Comparison of ENCODE assay signal across 18 cellular contexts in the genomic region with DNA sequence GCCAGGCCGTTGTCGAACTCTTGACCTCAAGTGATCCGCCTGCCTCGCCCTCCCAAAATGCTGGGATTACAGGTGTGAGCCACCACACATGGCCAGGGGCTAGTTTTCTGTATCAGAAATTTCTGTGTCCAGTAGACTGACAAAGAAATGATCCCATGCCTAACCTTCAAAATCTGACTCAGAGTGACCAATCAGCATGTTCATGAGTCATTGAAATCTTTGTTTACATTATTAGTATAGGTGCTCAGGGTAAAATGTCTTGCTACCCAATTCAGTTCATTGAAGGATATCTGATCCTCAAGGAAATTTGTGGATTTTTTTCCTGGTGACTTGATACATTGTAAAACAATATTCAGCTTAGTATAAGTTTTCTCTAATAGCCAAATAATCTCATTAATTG. TPM values are rescaled to one million over a fixed set of nuclear protein-coding genes. Genes with fewer than 3 reads are reported as not detected.
DNase-seq lines count a peak whose midpoint lies in the region; ATAC-seq and TF ChIP-seq lines count a peak whose summit lies in the region.
"Had no signal": no experiment of that assay in that cellular context is flagged by ENCODE, and none has a peak within 500 bp of the region (broad histone marks: within the 10 kb centered on the region; RNA-seq: fewer than 3 reads in every experiment).

No MANE protein-coding gene starts in this region.

- intact Hi-C loops in PC-3 (cut with micrococcal nuclease), result no loop called here

- H3K4me2 ChIP-seq in PC-3 (ENCODE audit: low read length), result no peak overlapping the region

- no peaks in the 10 kb centered on the region for H3K9me3 ChIP-seq in PC-3 (ENCODE audit: low read length)
- no peaks in the 10 kb centered on the region for H3K9me3 ChIP-seq in Peyer's patch
- H3K9me3 ChIP-seq: gastroesophageal sphincter, right lobe of liver, upper lobe of right lung had no signal

- H3K36me3 ChIP-seq in PC-3 (ENCODE audit: low read depth, low read length) (no peaks in the 10 kb centered on the region), brain microvascular endothelial cell (replicated peaks) (no peaks in the 10 kb centered on the region), Peyer's patch (no peaks in the 10 kb centered on the region)
- H3K36me3 ChIP-seq: gastroesophageal sphincter, right lobe of liver, upper lobe of right lung, WERI-Rb-1 had no signal

- ATAC-seq in PC-3, result peak; percentile 97
- no peak for ATAC-seq in HG02970 (IDR thresholded peaks at IDR 0.05; ENCODE audit: low FRiP score, unreplicated experiment)
- ATAC-seq: gastroesophageal sphincter; naive thymus-derived CD4-positive, alpha-beta T cell; right lobe of liver; upper lobe of right lung had no signal

- H3K9me2 ChIP-seq in PC-3 (replicated peaks; ENCODE audit: low read length), result no peaks in the 10 kb centered on the region

- H3F3A ChIP-seq in PC-3 (ENCODE audit: low read length, unreplicated experiment), result no peaks in the 10 kb centered on the region

- no peaks in the 10 kb centered on the region for H3K79me2 ChIP-seq in PC-3 (ENCODE audit: low read length)

- TF ChIP-seq CTCF in PC-3 (conservative IDR thresholded peaks at IDR 0.05; ENCODE audit: low read depth, low read length), result no peak
- TF ChIP-seq CTCF in brain microvascular endothelial cell (IDR thresholded peaks at IDR 0.05; ENCODE audit: low read depth, low read length, missing control alignments), result no peak
- TF ChIP-seq CTCF in Peyer's patch (IDR thresholded peaks at IDR 0.05), result no peak

- H3K27me3 ChIP-seq in PC-3 (ENCODE audit: low read length) (no peaks in the 10 kb centered on the region), brain microvascular endothelial cell (replicated peaks) (no peaks in the 10 kb centered on the region), Peyer's patch (no peaks in the 10 kb centered on the region)
- H3K27me3 ChIP-seq: gastroesophageal sphincter, right lobe of liver, upper lobe of right lung had no signal

- H2AFZ ChIP-seq in PC-3 (ENCODE audit: low read length), result no peak overlapping the region

- H3K4me1 ChIP-seq in PC-3 (ENCODE audit: insufficient read depth, low read length) (peaks cover 8% of the 10 kb centered on the region; the same call in 1 of the 2 replicates), Peyer's patch (no peaks in the 10 kb centered on the region)
- H3K4me1 ChIP-seq: gastroesophageal sphincter, right lobe of liver, upper lobe of right lung had no signal

- H4K20me1 ChIP-seq in PC-3 (ENCODE audit: low read length), result no peaks in the 10 kb centered on the region

- CTCF ChIA-PET in PC-3 (lab: Charles Lee), result no interaction called here

- H3K4me3 ChIP-seq in PC-3 (ENCODE audit: low read length), result no peak overlapping the region
- H3K4me3 ChIP-seq in brain microvascular endothelial cell (ENCODE audit: low read depth, low read length), result no peak overlapping the region
- H3K4me3 ChIP-seq in Peyer's patch, result no peak overlapping the region
- H3K4me3 ChIP-seq: gastroesophageal sphincter, right lobe of liver, upper lobe of right lung had no signal

- in situ Hi-C loops in brain microvascular endothelial cell (cut with HindIII; ENCODE audit: low pct_ligation_motif_present, low sequenced_read_pairs), result no loop called here

- POLR2A ChIA-PET in PC-3 (lab: Charles Lee; ENCODE audit: unreplicated experiment), result interaction anchor here (0.6 kb wide), 1 partner anchor 11 kb away, joined by 5 read pairs; no protein-coding TSS in a partner anchor

- no peak overlapping the region for H3K9ac ChIP-seq in PC-3 (ENCODE audit: low read length)

- TF ChIP-seq POLR2A in Peyer's patch (IDR thresholded peaks at IDR 0.05), result no peak

- H3K27ac ChIP-seq in PC-3 (ENCODE audit: low read length) (peak overlapping the region; percentile 53), brain microvascular endothelial cell (no peak overlapping the region), Peyer's patch (no peak overlapping the region)
- H3K27ac ChIP-seq: gastroesophageal sphincter, right lobe of liver, upper lobe of right lung, WERI-Rb-1 had no signal

- DNase-seq in HCEC 1CT, result peak; percentile 65
- peak; percentile 92 for DNase-seq in PC-3
- peak; percentile 21 for DNase-seq in brain microvascular endothelial cell
- DNase-seq in kidney tubule cell (ENCODE audit: low spot score), result peak; percentile 76
- no peak for DNase-seq in NCI-H2227 treated with DMSO at 0.1 percent for 48 hours (lab: John Stamatoyannopoulos, UW)
- DNase-seq in Peyer's patch, result no peak
- DNase-seq: activated effector memory CD4-positive, alpha-beta T cell treated with Interleukin-2 at 50 U/mL for 16 hours; naive thymus-derived CD4-positive, alpha-beta T cell; NCI-H1105 treated with DMSO at 0.1 percent for 48 hours; NCI-H510A treated with DMSO at 0.1 percent for 48 hours; right lobe of liver; SIG-M5; stimulated activated CD8-positive, alpha-beta memory T cell treated with anti-CD3 and anti-CD28 coated beads, Interleukin-4, amount 100 ng/mL, for 48 hours; upper lobe of right lung; WERI-Rb-1 had no signal

- BruUV-seq in PC-3 (replicated peaks; lab: Mats Ljungman, UMichigan), result no TSS peak

RNA-seq across cellular contexts. Expression of a gene that starts 11.0 kb away (rescaled TPM):
- not detected in 2 replicates for total RNA-seq in PC-3 (2014; rRNA removed)
- 1 to 10 TPM in 1 of 4 donors, under 1 TPM in 2, not detected in 1; 0.38 to 3.3 (median 0.80) TPM for total RNA-seq in Peyer's patch
- total RNA-seq: osteocyte, right lobe of liver had no signal

RNA-seq across cellular contexts. Expression of a gene that starts 18.2 kb away (rescaled TPM):
- total RNA-seq in PC-3 (2014; rRNA removed) (33.3 and 34.2 TPM in 2 replicates), Peyer's patch (100 to 1,000 TPM in 1 of 4 donors, 10 to 100 TPM in 3; 35.4 to 198 (median 50.7) TPM)

Comparison
In these comparisons a context has a peak if more than half of its experiments do, and no peak if none do; other contexts are left out.
1. DNase-seq: peak in HCEC 1CT (single experiment), PC-3 (single experiment), brain microvascular endothelial cell (single experiment) and kidney tubule cell (single experiment); none in NCI-H2227 treated with DMSO at 0.1 percent for 48 hours (single experiment) and Peyer's patch (0 of 3).